In genomic region chr3:106688463-106688862, GRCh38 we compare ENCODE assay signal across 12 cellular contexts.
DNase-seq lines count a peak whose midpoint lies in the region; ATAC-seq, FAIRE-seq and TF ChIP-seq lines count a peak whose summit lies in the region.
"Had no signal": no experiment of that assay in that cellular context is flagged by ENCODE, and none has a peak within 500 bp of the region (broad histone marks: within the 10 kb centered on the region; RNA-seq: fewer than 3 reads in every experiment).

No MANE protein-coding gene starts in this region.

- no peak for TF ChIP-seq POLR2A in A549 (IDR thresholded peaks at IDR 0.05; ENCODE audit: low read length)
- TF ChIP-seq POLR2A in HCT116 (IDR thresholded peaks at IDR 0.05; ENCODE audit: borderline replicate concordance, extremely low read depth, insufficient read depth, insufficient read length) = no peak

- H3K4me3 Mint-ChIP-seq in activated CD8-positive, alpha-beta T cell treated with anti-CD3 and anti-CD28 coated beads for 36 hours = no peak overlapping the region
- H3K4me3 Mint-ChIP-seq: activated T-cell treated with anti-CD3 and anti-CD28 coated beads, Interleukin-2, amount 50 U/mL, for 72 hours had no signal

- H3K4me3 ChIP-seq in A549 = no peak overlapping the region
- H3K4me3 ChIP-seq in HCT116 (replicated peaks in 1 of 2; ENCODE audit: low read depth in 1 of 2, low read length in 2 of 2) = no peak overlapping the region
- no peak overlapping the region for H3K4me3 ChIP-seq in RWPE2 (ENCODE audit: severe bottlenecking)
- no peak overlapping the region for H3K4me3 ChIP-seq in hepatocyte
- H3K4me3 ChIP-seq: upper lobe of left lung had no signal

- no peak for TF ChIP-seq EP300 in A549 (IDR thresholded peaks at IDR 0.05)

- H3K4me1 ChIP-seq in A549 (peaks cover 9% of the 10 kb centered on the region), HCT116 (ENCODE audit: control insufficient read depth in 1 of 2, insufficient read depth in 2 of 2, low read length in 2 of 2) (no peaks in the 10 kb centered on the region), RWPE2 (ENCODE audit: insufficient read depth, poor library complexity, severe bottlenecking) (peaks cover 39% of the 10 kb centered on the region), hepatocyte (ENCODE audit: insufficient read depth) (no peaks in the 10 kb centered on the region)
- H3K4me1 ChIP-seq: upper lobe of left lung had no signal

- H3K27ac ChIP-seq in A549 (no peak overlapping the region), HCT116 (ENCODE audit: low read depth, low read length) (no peak overlapping the region), RWPE2 (ENCODE audit: poor library complexity, severe bottlenecking) (peak overlapping the region; percentile 57), hepatocyte (no peak overlapping the region)
- H3K27ac ChIP-seq: upper lobe of left lung had no signal

- CTCF ChIA-PET in A549 (lab: Yijun Ruan, JAX) = interaction anchor here (0.7 to 1.5 kb wide), 2 partner anchors 78 to 429 kb away, joined by 3 read pairs; no protein-coding TSS in a partner anchor
- CTCF ChIA-PET in HCT116 (lab: Charles Lee) = no interaction called here
- CTCF ChIA-PET in activated CD8-positive, alpha-beta T cell treated with anti-CD3 and anti-CD28 coated beads for 36 hours (lab: Charles Lee) = no interaction called here

- H3K9me3 Mint-ChIP-seq in activated CD8-positive, alpha-beta T cell treated with anti-CD3 and anti-CD28 coated beads for 36 hours = no peaks in the 10 kb centered on the region
- H3K9me3 Mint-ChIP-seq: activated T-cell treated with anti-CD3 and anti-CD28 coated beads, Interleukin-2, amount 50 U/mL, for 72 hours had no signal

- no TSS peak for BruUV-seq in HCT116 (replicated peaks; lab: Mats Ljungman, UMichigan)

- POLR2A ChIA-PET in A549 (lab: Yijun Ruan, JAX) (interaction anchor here (0.8 kb wide), 1 partner anchor 1041 kb away, joined by 3 read pairs; no protein-coding TSS in a partner anchor), HCT116 (lab: Charles Lee) (no interaction called here)
- POLR2A ChIA-PET in activated CD8-positive, alpha-beta T cell treated with anti-CD3 and anti-CD28 coated beads for 36 hours (lab: Charles Lee) = no interaction called here

- H3K27me3 Mint-ChIP-seq in activated CD8-positive, alpha-beta T cell treated with anti-CD3 and anti-CD28 coated beads for 36 hours = peaks cover 2% of the 10 kb centered on the region

- no peak overlapping the region for H3K9ac ChIP-seq in HCT116 (ENCODE audit: low read length)

- H3K36me3 ChIP-seq in HCT116 (ENCODE audit: control insufficient read depth in 1 of 2, insufficient read depth in 2 of 2, low read length in 2 of 2) (no peaks in the 10 kb centered on the region), RWPE2 (ENCODE audit: low read depth) (no peaks in the 10 kb centered on the region), hepatocyte (replicated peaks; ENCODE audit: insufficient read depth, low read depth) (no peaks in the 10 kb centered on the region)
- H3K36me3 ChIP-seq: upper lobe of left lung had no signal

- no peaks in the 10 kb centered on the region for H3K4me1 Mint-ChIP-seq in activated CD8-positive, alpha-beta T cell treated with anti-CD3 and anti-CD28 coated beads for 36 hours (ENCODE audit: low read depth)

- 0% methylated on average over 2 of the region's 2 CpGs for WGBS in A549 (ENCODE audit: missing lambda C conversion rate)
- 15% methylated on average over 2 of the region's 2 CpGs for WGBS in hepatocyte (ENCODE audit: low lambda C conversion rate, missing lambda C conversion rate)

- H4K20me1 ChIP-seq in HCT116 (ENCODE audit: insufficient read depth) = no peaks in the 10 kb centered on the region
- H4K20me1 ChIP-seq in hepatocyte (ENCODE audit: insufficient read depth, poor library complexity, severe bottlenecking) = no peaks in the 10 kb centered on the region

- H3K79me2 ChIP-seq in HCT116 (ENCODE audit: insufficient read depth, low read length) (no peaks in the 10 kb centered on the region), hepatocyte (no peaks in the 10 kb centered on the region)

- DNase-seq in A549 (ENCODE audit: low read depth in 1 of 2, low spot score in 1 of 2) = peak; percentile 20 to 41
- DNase-seq in HCT116 (ENCODE audit: low read depth, low spot score) = no peak
- DNase-seq in RWPE2 (ENCODE audit: low spot score) = peak; percentile 61
- DNase-seq in hepatocyte (ENCODE audit: low spot score) = peak; percentile 43
- no peak for DNase-seq in mucosa of gallbladder (ENCODE audit: low spot score)
- no peak for DNase-seq in SKM-1 (lab: John Stamatoyannopoulos, UW; ENCODE audit: unreplicated experiment)
- no peak for DNase-seq in activated CD8-positive, alpha-beta T cell treated with anti-CD3 and anti-CD28 coated beads for 36 hours
- no peak for DNase-seq in globus pallidus (ENCODE audit: low spot score)
- DNase-seq: activated T-cell treated with anti-CD3 and anti-CD28 coated beads, Interleukin-2, amount 50 U/mL, for 72 hours; NCI-H187 had no signal

- FAIRE-seq in A549 (lab: Jason Lieb, UNC) = no peak
- FAIRE-seq: endometrium had no signal

- H3K36me3 Mint-ChIP-seq in activated CD8-positive, alpha-beta T cell treated with anti-CD3 and anti-CD28 coated beads for 36 hours (ENCODE audit: low read depth) = no peaks in the 10 kb centered on the region

- H3K9me2 ChIP-seq in HCT116 (ENCODE audit: insufficient read depth) (no peaks in the 10 kb centered on the region), hepatocyte (replicated peaks; ENCODE audit: insufficient read depth) (no peaks in the 10 kb centered on the region)

- H3K9me3 ChIP-seq in A549 (no peaks in the 10 kb centered on the region), HCT116 (ENCODE audit: control insufficient read depth in 1 of 2, insufficient read depth in 1 of 2, low read depth in 1 of 2, low read length in 2 of 2) (no peaks in the 10 kb centered on the region), RWPE2 (ENCODE audit: severe bottlenecking) (no peaks in the 10 kb centered on the region), hepatocyte (ENCODE audit: low read depth) (no peaks in the 10 kb centered on the region)
- H3K9me3 ChIP-seq: upper lobe of left lung had no signal

- H3K4me2 ChIP-seq in A549 = peak overlapping the region; percentile 38
- H3K4me2 ChIP-seq in HCT116 (ENCODE audit: low read length) = no peak overlapping the region
- H3K4me2 ChIP-seq in hepatocyte = no peak overlapping the region

- TF ChIP-seq CTCF in A549 (IDR thresholded peaks at IDR 0.05) (no peak), HCT116 (IDR thresholded peaks at IDR 0.05 in 2 of 3, conservative IDR thresholded peaks at IDR 0.05 in 1 of 3; ENCODE audit: borderline replicate concordance in 1 of 3, insufficient read depth in 1 of 3, low read depth in 2 of 3, low read length in 2 of 3) (no peak), RWPE2 (IDR thresholded peaks at IDR 0.05; ENCODE audit: poor library complexity, severe bottlenecking) (no peak), hepatocyte (IDR thresholded peaks at IDR 0.05; ENCODE audit: poor library complexity) (no peak)
- no peak for TF ChIP-seq CTCF in activated CD8-positive, alpha-beta T cell treated with anti-CD3 and anti-CD28 coated beads for 36 hours (IDR thresholded peaks at IDR 0.05)

- H3K27me3 ChIP-seq in HCT116 (ENCODE audit: insufficient read depth, low read length) (no peaks in the 10 kb centered on the region), RWPE2 (ENCODE audit: insufficient read depth, poor library complexity, severe bottlenecking) (no peaks in the 10 kb centered on the region), hepatocyte (no peaks in the 10 kb centered on the region)
- H3K27me3 ChIP-seq: upper lobe of left lung had no signal

- intact Hi-C loops in HCT116 (cut with micrococcal nuclease) = no loop called here
- intact Hi-C loops in activated CD8-positive, alpha-beta T cell treated with anti-CD3 and anti-CD28 coated beads for 36 hours (cut with micrococcal nuclease) = no loop called here

- RAD21 ChIA-PET in HCT116 (lab: Charles Lee; ENCODE audit: low non-redundant PET in 1 of 2, low total read pairs in 2 of 2, uncharacterized antibody in 2 of 2, unreplicated experiment in 2 of 2) = no interaction called here

- H3K27ac Mint-ChIP-seq in activated CD8-positive, alpha-beta T cell treated with anti-CD3 and anti-CD28 coated beads for 36 hours = no peak overlapping the region
- H3K27ac Mint-ChIP-seq: activated T-cell treated with anti-CD3 and anti-CD28 coated beads, Interleukin-2, amount 50 U/mL, for 72 hours had no signal

- TF ChIP-seq RAD21 in A549 (conservative IDR thresholded peaks at IDR 0.05 in 1 of 2, IDR thresholded peaks at IDR 0.05 in 1 of 2) = no peak
- TF ChIP-seq RAD21 in HCT116 (IDR thresholded peaks at IDR 0.05; ENCODE audit: low read depth) = no peak

- H2AFZ ChIP-seq in HCT116 (ENCODE audit: low read depth, low read length, poor library complexity, severe bottlenecking) = no peak overlapping the region
- H2AFZ ChIP-seq in hepatocyte = no peak overlapping the region

- ATAC-seq in A549 (peak; percentile 48 to 73; a peak in 4 of 6 replicates), HCT116 (no peak), RWPE2 (ENCODE audit: low read depth) (peak; percentile 61)
- ATAC-seq in activated CD8-positive, alpha-beta T cell treated with anti-CD3 and anti-CD28 coated beads for 36 hours = no peak
- ATAC-seq: activated T-cell treated with anti-CD3 and anti-CD28 coated beads, Interleukin-2, amount 50 U/mL, for 72 hours had no signal

TF ChIP-seq in A549, 52 proteins besides CTCF, POLR2A, EP300 and RAD21:
- TF ChIP-seq TFCP2L1 (CRISPR knock-in tag; IDR thresholded peaks at IDR 0.05) (no peak), FOSL2 (IDR thresholded peaks at IDR 0.05) (peak; percentile 56), FOSL2 (CRISPR knock-in tag; IDR thresholded peaks at IDR 0.05) (peak; percentile 61), HOXB5 (CRISPR knock-in tag; IDR thresholded peaks at IDR 0.05) (no peak), POLR2AphosphoS2 (conservative IDR thresholded peaks at IDR 0.05; ENCODE audit: low read length) (no peak), ZNF302 (CRISPR knock-in tag; IDR thresholded peaks at IDR 0.05) (no peak), CEBPB (IDR thresholded peaks at IDR 0.05) (peak; percentile 87 to 88), FOSB (CRISPR knock-in tag; IDR thresholded peaks at IDR 0.05) (no peak), ZC3H11A (IDR thresholded peaks at IDR 0.05) (no peak), RFX5 (IDR thresholded peaks at IDR 0.05) (no peak)

TF ChIP-seq in HCT116, 20 proteins besides CTCF, POLR2A, EP300 and RAD21:
- TF ChIP-seq CBX3 (IDR thresholded peaks at IDR 0.05; ENCODE audit: low read depth) = no peak
- TF ChIP-seq CEBPB (IDR thresholded peaks at IDR 0.05; ENCODE audit: low read depth) = peak; percentile 48; the same call in 1 of the 2 replicates
- no peak for TF ChIP-seq SRF (IDR thresholded peaks at IDR 0.05; ENCODE audit: low read depth)
- TF ChIP-seq, protein P1, sequence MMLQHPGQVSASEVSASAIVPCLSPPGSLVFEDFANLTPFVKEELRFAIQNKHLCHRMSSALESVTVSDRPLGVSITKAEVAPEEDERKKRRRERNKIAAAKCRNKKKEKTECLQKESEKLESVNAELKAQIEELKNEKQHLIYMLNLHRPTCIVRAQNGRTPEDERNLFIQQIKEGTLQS (IDR thresholded peaks at IDR 0.05) = no peak

Comparison
In these comparisons a context has a peak if more than half of its experiments do, and no peak if none do; other contexts are left out.
1. ATAC-seq: peak in A549 (2 of 2) and RWPE2 (single experiment); none in HCT116 (single experiment) and activated CD8-positive, alpha-beta T cell treated with anti-CD3 and anti-CD28 coated beads for 36 hours (single experiment).
2. DNase-seq: peak in A549 (2 of 2), RWPE2 (single experiment) and hepatocyte (single experiment); none in HCT116 (single experiment), mucosa of gallbladder (single experiment), SKM-1 (single experiment), activated CD8-positive, alpha-beta T cell treated with anti-CD3 and anti-CD28 coated beads for 36 hours (single experiment) and globus pallidus (single experiment).
3. Of the 6 proteins assayed by ChIP-seq in both A549 and HCT116: peak only in A549: none; only in HCT116: none; in both: CEBPB; in neither: 5.